Comparison of ENCODE assay signal across 1 cellular context in the genomic region with DNA sequence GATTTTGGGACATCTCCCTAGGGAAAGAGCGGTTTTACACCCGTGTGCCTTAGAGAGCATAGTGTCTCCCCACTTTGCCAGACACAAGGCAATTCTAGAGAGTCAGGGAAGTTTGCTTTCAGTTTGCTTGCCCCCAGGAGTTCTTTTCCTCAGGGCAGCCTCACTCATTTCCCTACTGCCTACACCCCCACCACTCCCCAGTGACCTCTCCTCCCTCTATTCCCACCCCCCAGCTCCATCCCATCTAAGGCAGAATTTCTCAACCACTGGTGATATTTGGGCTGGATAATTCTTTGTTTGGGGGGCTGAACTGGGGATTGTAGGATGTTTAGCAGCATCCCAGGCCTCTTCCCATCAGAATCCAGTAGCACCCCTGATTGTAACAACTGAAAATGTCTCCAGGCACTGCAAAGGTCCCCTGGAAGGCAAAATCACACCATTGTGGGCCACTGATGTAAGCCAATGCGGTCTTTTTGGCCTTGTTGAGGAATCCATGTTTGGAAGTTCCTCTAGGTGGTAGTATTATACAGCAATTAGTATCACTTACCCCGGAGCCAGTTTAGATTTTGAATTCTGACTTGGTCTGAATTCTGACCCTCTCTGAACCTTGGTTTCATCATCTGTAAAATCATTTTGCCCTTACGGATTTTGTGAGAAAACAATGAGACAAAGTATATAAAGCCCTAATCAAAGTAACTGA.
TF ChIP-seq lines count a peak whose summit lies in the region.

No MANE protein-coding gene starts in this region.

TF ChIP-seq in H1, 55 proteins besides CTCF, POLR2A, EP300 and RAD21:
- TF ChIP-seq BACH1 (IDR thresholded peaks at IDR 0.05; ENCODE audit: low read length) (no peak), TCF12 (IDR thresholded peaks at IDR 0.05; ENCODE audit: low read depth, low read length) (no peak), ZNF274 (IDR thresholded peaks at IDR 0.05; ENCODE audit: borderline replicate concordance, extremely low read depth, low read length) (no peak)
